Comparison of ENCODE assay signal across 8 cellular contexts in the genomic region with DNA sequence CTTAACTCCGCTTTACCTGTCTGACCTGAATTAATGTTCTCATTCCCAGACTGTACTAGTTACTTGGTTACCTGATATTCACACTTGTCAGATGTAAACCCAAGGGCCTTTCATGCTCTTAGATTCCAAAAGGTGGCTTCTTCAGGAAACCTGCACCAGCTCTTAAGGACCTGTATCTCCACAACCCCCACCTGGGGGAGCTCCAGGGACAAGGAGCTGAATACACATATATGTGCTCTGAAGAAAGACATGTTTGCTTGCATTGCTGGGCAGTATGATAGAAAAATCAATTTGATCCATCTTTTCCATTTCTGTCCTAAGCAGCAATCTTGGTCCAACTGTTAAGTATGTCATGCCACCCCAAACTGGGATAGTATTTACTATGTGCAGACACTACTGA.
DNase-seq lines count a peak whose midpoint lies in the region; ATAC-seq, FAIRE-seq and TF ChIP-seq lines count a peak whose summit lies in the region.

No MANE protein-coding gene starts in this region.

- H3K9me3 ChIP-seq in kidney (ENCODE audit: control insufficient read depth in 1 of 2, low read length in 2 of 2) = no peaks in the 10 kb centered on the region

- intact Hi-C loops in kidney (cut with DNase I) = no loop called here

- in situ Hi-C loops in SK-MEL-5 (cut with HindIII; ENCODE audit: low pct_unique_long_range_greater_than_20kb, low sequenced_read_pairs) = no loop called here

- no peak for TF ChIP-seq CTCF in kidney (IDR thresholded peaks at IDR 0.05; ENCODE audit: borderline replicate concordance, extremely low read depth, insufficient read depth)

- H3K36me3 ChIP-seq in kidney (ENCODE audit: control insufficient read depth in 1 of 2, insufficient read depth in 2 of 2, low read length in 2 of 2) = no peaks in the 10 kb centered on the region

- DNase-seq in NCI-H526 (lab: John Stamatoyannopoulos, UW) = peak; percentile 32 to 55
- DNase-seq in NCI-H526 treated with DMSO at 0.1 percent for 48 hours (lab: John Stamatoyannopoulos, UW) = no peak
- DNase-seq in SK-MEL-5 (ENCODE audit: low read depth, low spot score) = peak; percentile 67
- peak; percentile 9 for DNase-seq in myocyte (ENCODE audit: low read depth)
- DNase-seq in NCI-H1694 (lab: John Stamatoyannopoulos, UW) = no peak
- DNase-seq in kidney = no peak

- no peak overlapping the region for H3K9ac ChIP-seq in kidney (ENCODE audit: low read length in 2 of 2)

- ATAC-seq in HG02885 (IDR thresholded peaks at IDR 0.05; ENCODE audit: poor library complexity, unreplicated experiment) (peak; percentile 72), HG02970 (IDR thresholded peaks at IDR 0.05; ENCODE audit: low FRiP score, unreplicated experiment) (no peak)

- H3K27ac ChIP-seq in kidney (ENCODE audit: low read depth in 2 of 2, low read length in 2 of 2) = no peak overlapping the region

- no peak for FAIRE-seq in kidney (lab: Jason Lieb, UNC)

- H3K4me3 ChIP-seq in kidney (ENCODE audit: low read length in 2 of 2) = no peak overlapping the region

- H3K4me1 ChIP-seq in kidney (ENCODE audit: control insufficient read depth in 1 of 2, insufficient read depth in 1 of 2, low read depth in 1 of 2, low read length in 2 of 2) = no peaks in the 10 kb centered on the region

Comparison
In these comparisons a context has a peak if more than half of its experiments do, and no peak if none do; other contexts are left out.
1. DNase-seq: peak in NCI-H526 (2 of 2), SK-MEL-5 (single experiment) and myocyte (single experiment); none in NCI-H526 treated with DMSO at 0.1 percent for 48 hours (single experiment), NCI-H1694 (single experiment) and kidney (single experiment).